Comparison of ENCODE assay signal across 1 cellular context in the genomic region with DNA sequence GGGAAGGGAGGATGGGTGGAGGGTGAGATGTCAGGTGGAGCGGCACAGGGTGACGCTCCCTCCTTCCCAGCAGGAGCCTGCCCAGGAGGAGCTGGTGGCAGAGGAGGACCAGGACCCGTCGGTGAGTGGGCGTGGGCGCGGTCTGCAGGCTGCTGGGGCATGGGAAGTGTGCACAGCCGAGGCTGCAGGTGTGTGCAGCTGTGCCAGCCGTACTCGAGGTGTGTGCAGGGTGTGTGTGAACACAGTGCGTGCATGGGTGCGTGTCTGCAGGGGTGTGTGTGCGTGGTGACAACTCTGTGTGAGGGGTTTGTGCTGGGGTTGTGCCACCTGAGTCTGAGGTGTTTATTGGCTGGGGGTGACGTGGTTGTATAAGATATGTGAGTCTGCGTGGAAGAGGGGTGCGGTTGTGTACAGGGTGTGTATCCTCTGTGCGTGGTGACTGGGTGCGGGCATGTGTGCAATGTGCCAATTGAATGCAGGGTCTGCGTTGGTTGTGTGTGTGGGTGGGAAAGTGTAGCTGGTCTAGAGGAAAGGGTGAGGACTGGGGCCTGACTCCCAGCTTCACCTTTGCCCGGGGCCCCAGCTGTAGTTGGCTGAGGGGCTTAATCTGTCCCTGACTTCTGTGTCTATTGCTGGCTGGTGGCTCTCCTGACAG.
TF ChIP-seq lines count a peak whose summit lies in the region.

No MANE protein-coding gene starts in this region.

TF ChIP-seq in IMR-90, 13 proteins besides CTCF, POLR2A, EP300 and RAD21:
- TF ChIP-seq SMC3 (IDR thresholded peaks at IDR 0.05; ENCODE audit: low read depth, low read length) = no peak
- no peak for TF ChIP-seq USF2 (IDR thresholded peaks at IDR 0.05; ENCODE audit: low read depth, low read length)
- TF ChIP-seq CEBPB (IDR thresholded peaks at IDR 0.05; ENCODE audit: low read depth, low read length) = no peak
- TF ChIP-seq FOS (IDR thresholded peaks at IDR 0.05; ENCODE audit: low read depth, low read length) = no peak
- TF ChIP-seq MAZ (IDR thresholded peaks at IDR 0.05; ENCODE audit: borderline replicate concordance, low read depth, low read length) = no peak
- TF ChIP-seq BHLHE40 (IDR thresholded peaks at IDR 0.05; ENCODE audit: low read depth, low read length) = no peak
- TF ChIP-seq MAFK (IDR thresholded peaks at IDR 0.05; ENCODE audit: low read depth, low read length) = no peak
- TF ChIP-seq ELK1 (IDR thresholded peaks at IDR 0.05; ENCODE audit: borderline replicate concordance, low read depth, low read length) = no peak
- TF ChIP-seq CHD1 (IDR thresholded peaks at IDR 0.05; ENCODE audit: low read depth, low read length) = no peak
- TF ChIP-seq RFX5 (IDR thresholded peaks at IDR 0.05; ENCODE audit: low read depth, low read length) = no peak
- no peak for TF ChIP-seq MXI1 (IDR thresholded peaks at IDR 0.05; ENCODE audit: borderline replicate concordance, low read depth, low read length)
- no peak for TF ChIP-seq RCOR1 (IDR thresholded peaks at IDR 0.05; ENCODE audit: insufficient replicate concordance, low read length)
- TF ChIP-seq NFE2L2 (IDR thresholded peaks at IDR 0.05; ENCODE audit: low read depth, low read length) = no peak
